18 cellular contexts compared by ENCODE assay signal in the genomic region with DNA sequence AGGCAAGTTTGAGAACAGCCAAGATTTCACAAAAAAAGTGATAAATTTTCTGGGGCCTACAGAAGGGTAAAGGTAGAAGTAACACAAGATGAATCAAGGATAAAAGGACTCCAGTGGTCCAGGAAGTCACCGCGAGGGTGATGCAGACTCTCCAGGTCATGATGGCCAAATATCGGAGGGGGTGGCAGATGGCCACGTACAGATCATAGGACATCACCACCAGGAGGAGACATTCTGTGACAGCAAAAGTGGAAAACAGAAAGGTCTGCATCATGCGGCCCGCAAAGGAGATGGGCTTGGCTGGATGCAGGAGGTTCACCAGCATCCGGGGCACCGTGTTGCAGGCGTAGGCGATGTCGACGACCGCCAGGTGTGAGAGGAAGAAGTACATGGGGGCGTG. TPM values are rescaled to one million over a fixed set of nuclear protein-coding genes. Genes with fewer than 3 reads are reported as not detected.
"Had no signal": no experiment of that assay in that cellular context is flagged by ENCODE, and none has a peak within 500 bp of the region (broad histone marks: within the 10 kb centered on the region; RNA-seq: fewer than 3 reads in every experiment).

No MANE protein-coding gene starts in this region.

RNA-seq across cellular contexts. Expression of gene OR2A7, which starts 5.5 kb away (rescaled TPM):
- total RNA-seq: dermis blood vessel endothelial cell, endothelial cell of umbilical vein, frontal cortex had no signal
- polyA plus RNA-seq: immature natural killer cell had no signal

RNA-seq across cellular contexts. Expression of gene CTAGE8, which starts 10.0 kb away (rescaled TPM):
- total RNA-seq: dermis blood vessel endothelial cell had no signal
- polyA plus RNA-seq: immature natural killer cell had no signal

RNA-seq across cellular contexts. Expression of gene OR2A42, which starts 19.7 kb away (rescaled TPM):
- total RNA-seq: dermis blood vessel endothelial cell, endothelial cell of umbilical vein, epithelial cell of proximal tubule, foreskin keratinocyte, heart left ventricle, left colon, left lobe of liver, left ventricle myocardium inferior, liver, mammary epithelial cell, mucosa of gallbladder had no signal
- polyA plus RNA-seq: endothelial cell of umbilical vein; foreskin keratinocyte; heart left ventricle; immature natural killer cell; liver; mammary epithelial cell; naive thymus-derived CD4-positive, alpha-beta T cell had no signal

RNA-seq across cellular contexts. Expression of gene OR2A1, which starts 53.2 kb away (rescaled TPM):
- total RNA-seq: dermis blood vessel endothelial cell, endothelial cell of umbilical vein, foreskin keratinocyte, frontal cortex, hepatocyte, kidney, left colon, left lobe of liver, left ventricle myocardium inferior, lung, mononuclear cell, mucosa of gallbladder had no signal
- polyA plus RNA-seq: foreskin keratinocyte, immature natural killer cell, mammary epithelial cell had no signal
